11 cellular contexts compared by ENCODE assay signal in the genomic region with DNA sequence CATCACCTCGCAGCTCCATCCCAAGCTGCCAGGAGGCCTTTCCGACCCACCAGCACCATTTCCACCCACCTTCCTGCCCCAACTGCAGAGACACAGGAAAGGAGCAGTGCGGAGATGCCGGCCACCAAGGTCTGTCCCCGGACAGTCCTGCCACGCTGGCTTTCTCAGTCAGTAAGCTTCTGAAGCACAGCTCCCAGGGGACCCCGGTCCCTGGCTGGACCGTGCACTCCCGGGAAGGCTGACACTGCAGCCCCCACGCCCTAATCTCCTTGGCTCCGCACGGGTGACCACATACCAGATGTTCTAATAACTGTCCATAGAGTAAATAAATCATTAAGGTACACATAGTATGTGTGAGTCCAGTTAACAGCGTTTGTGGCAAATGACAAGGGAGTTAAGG.
DNase-seq lines count a peak whose midpoint lies in the region; ATAC-seq, FAIRE-seq and TF ChIP-seq lines count a peak whose summit lies in the region.
"Had no signal": no experiment of that assay in that cellular context is flagged by ENCODE, and none has a peak within 500 bp of the region (broad histone marks: within the 10 kb centered on the region; RNA-seq: fewer than 3 reads in every experiment).

No MANE protein-coding gene starts in this region.

- no peak overlapping the region for H3K4me3 Mint-ChIP-seq in astrocyte (ENCODE audit: unreplicated experiment)
- H3K4me3 Mint-ChIP-seq: activated naive CD4-positive, alpha-beta T cell treated with anti-CD3 and anti-CD28 coated beads for 36 hours had no signal

- H3K36me3 ChIP-seq in astrocyte (ENCODE audit: insufficient read depth, low read length) = peaks cover 18% of the 10 kb centered on the region
- H3K36me3 ChIP-seq in lower lobe of right lung = peaks cover 28% of the 10 kb centered on the region
- peaks cover 0 to 21% of the 10 kb centered on the region in 2 donors for H3K36me3 ChIP-seq in stomach smooth muscle (ENCODE audit: control insufficient read depth in 2 of 2, insufficient read depth in 2 of 2, low read length in 2 of 2)
- H3K36me3 ChIP-seq: prostate gland had no signal

- no peak for DNase-seq in HTR-8/SVneo (ENCODE audit: insufficient read length, low spot score)
- DNase-seq in astrocyte (ENCODE audit: low read depth) = no peak
- no peak for DNase-seq in lower lobe of right lung
- DNase-seq in NCI-H1436 treated with DMSO at 0.1 percent for 48 hours (lab: John Stamatoyannopoulos, UW) = no peak
- DNase-seq in stimulated activated CD4-positive, alpha-beta T cell treated with anti-CD3 and anti-CD28 coated beads, Interleukin-15, amount 100 ng/mL, for 24 hours = no peak
- DNase-seq: activated naive CD4-positive, alpha-beta T cell treated with anti-CD3 and anti-CD28 coated beads for 36 hours; DMS153 had no signal

- peaks cover 36% of the 10 kb centered on the region for H4K20me1 ChIP-seq in astrocyte (ENCODE audit: insufficient read depth, low read length)

- peak overlapping the region; percentile 26 for H3K27ac Mint-ChIP-seq in astrocyte (ENCODE audit: unreplicated experiment)
- H3K27ac Mint-ChIP-seq: activated naive CD4-positive, alpha-beta T cell treated with anti-CD3 and anti-CD28 coated beads for 36 hours had no signal

- peak overlapping the region; percentile 44 for H3K4me2 ChIP-seq in astrocyte (ENCODE audit: low read length)

- H3K27me3 Mint-ChIP-seq in astrocyte (ENCODE audit: low read depth, unreplicated experiment) = no peaks in the 10 kb centered on the region

- no peaks in the 10 kb centered on the region for H3K9me3 Mint-ChIP-seq in astrocyte (ENCODE audit: unreplicated experiment)
- H3K9me3 Mint-ChIP-seq: activated naive CD4-positive, alpha-beta T cell treated with anti-CD3 and anti-CD28 coated beads for 36 hours had no signal

- no peak overlapping the region for H2AFZ ChIP-seq in astrocyte (ENCODE audit: low read depth, low read length)

- no peak for ATAC-seq in lower lobe of right lung
- ATAC-seq in GM18909 (IDR thresholded peaks at IDR 0.05; ENCODE audit: poor library complexity, unreplicated experiment) = no peak
- no peak for ATAC-seq in GM18861 (IDR thresholded peaks at IDR 0.05; ENCODE audit: unreplicated experiment)

- no peak for TF ChIP-seq CTCF in astrocyte (IDR thresholded peaks at IDR 0.05; ENCODE audit: insufficient read depth, low read depth, low read length)
- no peak for TF ChIP-seq CTCF in lower lobe of right lung (IDR thresholded peaks at IDR 0.05)

- intact Hi-C loops in lower lobe of right lung (cut with DNase I) = no loop called here

- H3K27me3 ChIP-seq in astrocyte (ENCODE audit: insufficient read depth, low read length) (no peaks in the 10 kb centered on the region), lower lobe of right lung (ENCODE audit: low read depth) (no peaks in the 10 kb centered on the region), stomach smooth muscle (ENCODE audit: control insufficient read depth in 1 of 2, insufficient read depth in 2 of 2, low read length in 2 of 2) (no peaks in the 10 kb centered on the region)

- FAIRE-seq in HTR-8/SVneo (lab: Jason Lieb, UNC) = peak; percentile 13
- no peak for FAIRE-seq in astrocyte (lab: Jason Lieb, UNC)

- H3K27ac ChIP-seq in astrocyte (ENCODE audit: low read depth, low read length) (peak overlapping the region; percentile 100), lower lobe of right lung (peak overlapping the region; percentile 46), stomach smooth muscle (ENCODE audit: low read length) (peak overlapping the region; percentile 6)
- H3K27ac ChIP-seq: prostate gland had no signal

- peaks cover 25% of the 10 kb centered on the region for H3K36me3 Mint-ChIP-seq in astrocyte (ENCODE audit: low read depth, unreplicated experiment)

- peaks cover 43% of the 10 kb centered on the region for H3K4me1 Mint-ChIP-seq in astrocyte (ENCODE audit: low read depth, unreplicated experiment)

- H3K9ac ChIP-seq in astrocyte (ENCODE audit: low read length) = peak overlapping the region; percentile 59
- no peak overlapping the region for H3K9ac ChIP-seq in stomach smooth muscle (ENCODE audit: low read length in 2 of 2)

- peaks cover 47% of the 10 kb centered on the region for H3K4me1 ChIP-seq in astrocyte (ENCODE audit: insufficient read depth, low read length)
- peaks cover 31% of the 10 kb centered on the region for H3K4me1 ChIP-seq in lower lobe of right lung
- peaks cover 29% of the 10 kb centered on the region for H3K4me1 ChIP-seq in stomach smooth muscle (ENCODE audit: control insufficient read depth, insufficient read depth, low read length)
- H3K4me1 ChIP-seq: prostate gland had no signal

- H3K79me2 ChIP-seq in astrocyte (ENCODE audit: insufficient read depth, low read length) = peaks cover 89% of the 10 kb centered on the region

- H3K4me3 ChIP-seq in astrocyte (ENCODE audit: insufficient read depth, low read depth, low read length) (no peak overlapping the region), lower lobe of right lung (no peak overlapping the region), stomach smooth muscle (ENCODE audit: low read length in 2 of 2) (no peak overlapping the region)
- H3K4me3 ChIP-seq: prostate gland had no signal

- H3K9me3 ChIP-seq in astrocyte (ENCODE audit: insufficient read depth, low read depth, low read length) (no peaks in the 10 kb centered on the region), lower lobe of right lung (no peaks in the 10 kb centered on the region), stomach smooth muscle (ENCODE audit: control insufficient read depth in 2 of 2, low read length in 2 of 2) (no peaks in the 10 kb centered on the region)
- H3K9me3 ChIP-seq: prostate gland had no signal

Comparison
In these comparisons a context has a peak if more than half of its experiments do, and no peak if none do; other contexts are left out.
1. H3K27ac ChIP-seq: peak in every context shown above with its lines; median percentile 100 in astrocyte; 46 in lower lobe of right lung; 6 in stomach smooth muscle.